1 cellular context compared by ENCODE assay signal in the genomic region with DNA sequence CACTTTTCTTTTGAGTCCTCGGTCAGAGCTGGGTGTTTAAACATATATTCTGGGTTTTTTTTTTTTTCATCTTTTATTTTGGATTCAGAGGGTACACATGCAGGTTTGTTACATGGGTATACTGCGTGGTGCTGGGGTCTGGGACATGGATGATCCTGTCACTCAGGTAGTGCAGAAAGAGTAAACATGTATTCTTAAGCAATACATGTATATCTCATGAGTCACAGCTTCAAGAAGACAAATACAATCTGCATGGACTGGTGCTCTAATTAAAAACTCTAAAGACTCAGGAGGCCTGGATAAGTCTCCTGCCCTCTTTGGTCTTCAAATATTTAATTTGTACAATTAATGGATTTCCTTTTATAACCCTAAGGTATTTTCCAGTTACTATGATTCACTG.
A peak's percentile ranks its signal among the peaks of the same experiment; 100 is the strongest.
TF ChIP-seq lines count a peak whose summit lies in the region.

No MANE protein-coding gene starts in this region.

TF ChIP-seq in HCT116, 20 proteins besides CTCF, POLR2A, EP300 and RAD21 (continued from another document):
- TF ChIP-seq POLR2AphosphoS5 (IDR thresholded peaks at IDR 0.05; ENCODE audit: low read depth, low read length), result no peak
- TF ChIP-seq, protein P1, sequence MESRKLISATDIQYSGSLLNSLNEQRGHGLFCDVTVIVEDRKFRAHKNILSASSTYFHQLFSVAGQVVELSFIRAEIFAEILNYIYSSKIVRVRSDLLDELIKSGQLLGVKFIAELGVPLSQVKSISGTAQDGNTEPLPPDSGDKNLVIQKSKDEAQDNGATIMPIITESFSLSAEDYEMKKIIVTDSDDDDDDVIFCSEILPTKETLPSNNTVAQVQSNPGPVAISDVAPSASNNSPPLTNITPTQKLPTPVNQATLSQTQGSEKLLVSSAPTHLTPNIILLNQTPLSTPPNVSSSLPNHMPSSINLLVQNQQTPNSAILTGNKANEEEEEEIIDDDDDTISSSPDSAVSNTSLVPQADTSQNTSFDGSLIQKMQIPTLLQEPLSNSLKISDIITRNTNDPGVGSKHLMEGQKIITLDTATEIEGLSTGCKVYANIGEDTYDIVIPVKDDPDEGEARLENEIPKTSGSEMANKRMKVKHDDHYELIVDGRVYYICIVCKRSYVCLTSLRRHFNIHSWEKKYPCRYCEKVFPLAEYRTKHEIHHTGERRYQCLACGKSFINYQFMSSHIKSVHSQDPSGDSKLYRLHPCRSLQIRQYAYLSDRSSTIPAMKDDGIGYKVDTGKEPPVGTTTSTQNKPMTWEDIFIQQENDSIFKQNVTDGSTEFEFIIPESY (IDR thresholded peaks at IDR 0.05; ENCODE audit: extremely low read depth, insufficient replicate concordance, low read length), result no peak
- TF ChIP-seq ELF1 (IDR thresholded peaks at IDR 0.05; ENCODE audit: borderline replicate concordance, low read depth), result no peak
- TF ChIP-seq, protein P2, sequence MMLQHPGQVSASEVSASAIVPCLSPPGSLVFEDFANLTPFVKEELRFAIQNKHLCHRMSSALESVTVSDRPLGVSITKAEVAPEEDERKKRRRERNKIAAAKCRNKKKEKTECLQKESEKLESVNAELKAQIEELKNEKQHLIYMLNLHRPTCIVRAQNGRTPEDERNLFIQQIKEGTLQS (IDR thresholded peaks at IDR 0.05), result no peak
- no peak for TF ChIP-seq YY1 (IDR thresholded peaks at IDR 0.05; ENCODE audit: extremely low read depth, insufficient replicate concordance, low read depth, low read length)
- TF ChIP-seq ZNF274 (IDR thresholded peaks at IDR 0.05; ENCODE audit: low read depth, low read length), result no peak
- TF ChIP-seq EZH2phosphoT487 (IDR thresholded peaks at IDR 0.05; ENCODE audit: borderline replicate concordance), result no peak
- peak; percentile 89 for TF ChIP-seq CEBPB (IDR thresholded peaks at IDR 0.05; ENCODE audit: low read depth)
- no peak for TF ChIP-seq ZFX (IDR thresholded peaks at IDR 0.05)
- TF ChIP-seq CBX3 (IDR thresholded peaks at IDR 0.05; ENCODE audit: low read depth), result no peak
- peak; percentile 59; the same call in 1 of the 2 replicates for TF ChIP-seq FOSL1 (IDR thresholded peaks at IDR 0.05; ENCODE audit: low read depth)
- no peak for TF ChIP-seq TCF7L2 (IDR thresholded peaks at IDR 0.05; ENCODE audit: borderline replicate concordance, extremely low read depth, insufficient read depth, insufficient read length)
- no peak for TF ChIP-seq EZH2 (IDR thresholded peaks at IDR 0.05)
- no peak for TF ChIP-seq SRF (IDR thresholded peaks at IDR 0.05; ENCODE audit: low read depth)
